In genomic region chr9:92715488-92716231, GRCh38 we compare ENCODE assay signal across 11 cellular contexts. TPM values are rescaled to one million over a fixed set of nuclear protein-coding genes. Genes with fewer than 3 reads are reported as not detected.
DNase-seq lines count a peak whose midpoint lies in the region; ATAC-seq and TF ChIP-seq lines count a peak whose summit lies in the region.
"Had no signal": no experiment of that assay in that cellular context is flagged by ENCODE, and none has a peak within 500 bp of the region (broad histone marks: within the 10 kb centered on the region; RNA-seq: fewer than 3 reads in every experiment).

No MANE protein-coding gene starts in this region.

- no peaks in the 10 kb centered on the region for H3K9me3 Mint-ChIP-seq in GM23338
- H3K9me3 Mint-ChIP-seq in activated CD8-positive, alpha-beta memory T cell treated with anti-CD3 and anti-CD28 coated beads, Interleukin-2, amount 10 ng/mL, durations not matched to agents 7 days and 5 days (ENCODE audit: low read depth), result no peaks in the 10 kb centered on the region
- H3K9me3 Mint-ChIP-seq: activated T-cell treated with anti-CD3 and anti-CD28 coated beads, Interleukin-2, amount 50 U/mL, for 4 hours had no signal

- H3K79me2 ChIP-seq in GM23338 (replicated peaks; ENCODE audit: insufficient read depth), result 0 out of 2 replicates have a peak, but pooled peaks cover 3% of the 10 kb centered on the region

- H3K4me3 ChIP-seq in GM23338 (no peak overlapping the region), cardiac muscle cell (no peak overlapping the region), skin epidermis (no peak overlapping the region)
- H3K4me3 ChIP-seq: BLaER1 treated with 17β-estradiol and CSF1 and Interleukin-3, amounts not matched to agents 10 nM and 100 nM; upper lobe of left lung had no signal

- 0 out of 2 replicates have a peak overlapping the region, but pooled peaks have one; percentile 19 for H3K27ac ChIP-seq in GM23338 (ENCODE audit: low read depth)
- no peak overlapping the region for H3K27ac ChIP-seq in cardiac muscle cell
- peak overlapping the region in 19 of 21 experiments; percentile 57 to 83 (median 70) for H3K27ac ChIP-seq in skin epidermis
- H3K27ac ChIP-seq: BLaER1 treated with 17β-estradiol and CSF1 and Interleukin-3, amounts not matched to agents 10 nM and 100 nM; upper lobe of left lung had no signal

- no peak overlapping the region for H3K4me3 Mint-ChIP-seq in GM23338
- no peak overlapping the region for H3K4me3 Mint-ChIP-seq in activated CD8-positive, alpha-beta memory T cell treated with anti-CD3 and anti-CD28 coated beads, Interleukin-2, amount 10 ng/mL, durations not matched to agents 7 days and 5 days
- H3K4me3 Mint-ChIP-seq: activated T-cell treated with anti-CD3 and anti-CD28 coated beads, Interleukin-2, amount 50 U/mL, for 4 hours had no signal

- H3K27ac Mint-ChIP-seq in GM23338, result no peak overlapping the region
- H3K27ac Mint-ChIP-seq in activated CD8-positive, alpha-beta memory T cell treated with anti-CD3 and anti-CD28 coated beads, Interleukin-2, amount 10 ng/mL, durations not matched to agents 7 days and 5 days, result no peak overlapping the region

- no peaks in the 10 kb centered on the region; the same call in 1 of the 2 replicates for H4K20me1 ChIP-seq in GM23338 (replicated peaks; ENCODE audit: insufficient read depth)

- H2AFZ ChIP-seq in GM23338, result no peak overlapping the region

- no peaks in the 10 kb centered on the region for H3K9me3 ChIP-seq in cardiac muscle cell (ENCODE audit: low read depth)
- H3K9me3 ChIP-seq: BLaER1 treated with 17β-estradiol and CSF1 and Interleukin-3, amounts not matched to agents 10 nM and 100 nM; upper lobe of left lung had no signal

- H3K9me2 ChIP-seq in GM23338 (ENCODE audit: insufficient read depth), result no peaks in the 10 kb centered on the region

- H3K4me1 Mint-ChIP-seq in GM23338, result no peaks in the 10 kb centered on the region; the same call in 2 of the 3 replicates
- H3K4me1 Mint-ChIP-seq in activated CD8-positive, alpha-beta memory T cell treated with anti-CD3 and anti-CD28 coated beads, Interleukin-2, amount 10 ng/mL, durations not matched to agents 7 days and 5 days, result peaks cover 26% of the 10 kb centered on the region

- ATAC-seq in GM23338 (no peak), HG03135 (IDR thresholded peaks at IDR 0.05; ENCODE audit: unreplicated experiment) (no peak), HG03460 (IDR thresholded peaks at IDR 0.05; ENCODE audit: unreplicated experiment) (no peak), GM21737 (IDR thresholded peaks at IDR 0.05; ENCODE audit: unreplicated experiment) (no peak)
- ATAC-seq in activated CD8-positive, alpha-beta memory T cell treated with anti-CD3 and anti-CD28 coated beads, Interleukin-2, amount 10 ng/mL, durations not matched to agents 7 days and 5 days, result no peak

- no peaks in the 10 kb centered on the region for H3F3A ChIP-seq in GM23338 (replicated peaks; ENCODE audit: low read depth)

- TF ChIP-seq CTCF in GM23338 (conservative IDR thresholded peaks at IDR 0.05; ENCODE audit: low read depth in 2 of 2) (no peak), cardiac muscle cell (IDR thresholded peaks at IDR 0.05; ENCODE audit: low read depth, low read length) (no peak)

- no peak for DNase-seq in GM23338 (ENCODE audit: low spot score)
- DNase-seq in amniotic epithelial cell (ENCODE audit: low read depth), result peak; percentile 89
- DNase-seq in cardiac muscle cell (ENCODE audit: low read depth in 1 of 2, low spot score in 1 of 2), result peak; percentile 41 to 73
- DNase-seq in activated CD8-positive, alpha-beta memory T cell treated with anti-CD3 and anti-CD28 coated beads, Interleukin-2, amount 10 ng/mL, durations not matched to agents 7 days and 5 days, result no peak

- CTCF ChIA-PET in activated CD8-positive, alpha-beta memory T cell treated with anti-CD3 and anti-CD28 coated beads, Interleukin-2, amount 10 ng/mL, durations not matched to agents 7 days and 5 days (lab: Charles Lee), result interaction anchor here (0.6 to 3.9 kb wide), 12 partner anchors 15 to 1186 kb away, joined by 3 to 30 read pairs (median 3); no protein-coding TSS in a partner anchor

- no peak overlapping the region for H3K4me2 ChIP-seq in GM23338
- H3K4me2 ChIP-seq: BLaER1 treated with 17β-estradiol and CSF1 and Interleukin-3, amounts not matched to agents 10 nM and 100 nM had no signal

- H3K36me3 ChIP-seq in GM23338 (ENCODE audit: insufficient read depth) (peaks cover 20% of the 10 kb centered on the region; the same call in 1 of the 2 replicates), cardiac muscle cell (peaks cover 39% of the 10 kb centered on the region)

- peaks cover 8% of the 10 kb centered on the region for H3K27me3 Mint-ChIP-seq in GM23338 (ENCODE audit: insufficient read depth, low read depth, poor library complexity)
- H3K27me3 Mint-ChIP-seq in activated CD8-positive, alpha-beta memory T cell treated with anti-CD3 and anti-CD28 coated beads, Interleukin-2, amount 10 ng/mL, durations not matched to agents 7 days and 5 days, result no peaks in the 10 kb centered on the region

- H3K27me3 ChIP-seq in GM23338 (ENCODE audit: insufficient read depth) (no peaks in the 10 kb centered on the region), cardiac muscle cell (no peaks in the 10 kb centered on the region)
- H3K27me3 ChIP-seq: BLaER1 treated with 17β-estradiol and CSF1 and Interleukin-3, amounts not matched to agents 10 nM and 100 nM; upper lobe of left lung had no signal

- H3K4me1 ChIP-seq in GM23338 (ENCODE audit: insufficient read depth) (no peaks in the 10 kb centered on the region), cardiac muscle cell (ENCODE audit: low read depth) (no peaks in the 10 kb centered on the region)

- peaks cover 62% of the 10 kb centered on the region for H3K36me3 Mint-ChIP-seq in GM23338 (ENCODE audit: low read depth)
- H3K36me3 Mint-ChIP-seq in activated CD8-positive, alpha-beta memory T cell treated with anti-CD3 and anti-CD28 coated beads, Interleukin-2, amount 10 ng/mL, durations not matched to agents 7 days and 5 days, result peaks cover 32% of the 10 kb centered on the region

TF ChIP-seq in GM23338, 12 proteins besides CTCF, POLR2A, EP300 and RAD21:
- TF ChIP-seq STAT1 (IDR thresholded peaks at IDR 0.05; ENCODE audit: unreplicated experiment) (no peak), EZH2 (IDR thresholded peaks at IDR 0.05; ENCODE audit: low read depth, unreplicated experiment) (no peak), CREB1 (CRISPR knock-in tag; IDR thresholded peaks at IDR 0.05; ENCODE audit: low read depth) (no peak)

RNA-seq across cellular contexts. Expression of gene IPPK, which starts 45.7 kb away (rescaled TPM):
- 11.8 and 17.5 TPM in 2 replicates for total RNA-seq in GM23338 (2014; rRNA removed; shearing (Covaris generic))
- polyA plus RNA-seq in GM23338 (2016; fragmentation: Nextera tagmentation; extraction: Ambion mirVana) (6.0 and 6.5 TPM in 2 replicates), cardiac muscle cell (6.4 and 7.1 TPM in 2 replicates)
- 7.0 and 7.8 TPM in 2 replicates for total RNA-seq in cardiac muscle cell
- 10 to 100 TPM; 11.4 to 15.1 TPM for total RNA-seq in activated CD8-positive, alpha-beta memory T cell treated with anti-CD3 and anti-CD28 coated beads, Interleukin-2, amount 10 ng/mL, durations not matched to agents 7 days and 5 days

RNA-seq across cellular contexts. Expression of gene BICD2, which starts 49.0 kb away (rescaled TPM):
- 34.3 and 38.1 TPM in 2 replicates for total RNA-seq in GM23338 (2014; rRNA removed; shearing (Covaris generic))
- polyA plus RNA-seq in GM23338 (2016; fragmentation: Nextera tagmentation; extraction: Ambion mirVana), result 8.7 and 9.6 TPM in 2 replicates
- total RNA-seq in cardiac muscle cell, result 34.9 and 36.5 TPM in 2 replicates
- polyA plus RNA-seq in cardiac muscle cell, result 19.0 and 23.8 TPM in 2 replicates
- 10 to 100 TPM; 26.4 to 27.2 TPM for total RNA-seq in activated CD8-positive, alpha-beta memory T cell treated with anti-CD3 and anti-CD28 coated beads, Interleukin-2, amount 10 ng/mL, durations not matched to agents 7 days and 5 days

Comparison
In these comparisons a context has a peak if more than half of its experiments do, and no peak if none do; other contexts are left out.
1. DNase-seq: peak in amniotic epithelial cell (single experiment) and cardiac muscle cell (2 of 2); none in GM23338 (single experiment) and activated CD8-positive, alpha-beta memory T cell treated with anti-CD3 and anti-CD28 coated beads, Interleukin-2, amount 10 ng/mL, durations not matched to agents 7 days and 5 days (single experiment).